17 cellular contexts compared by ENCODE assay signal in genomic region chr7:34158311-34158710, GRCh38.
DNase-seq lines count a peak whose midpoint lies in the region; ATAC-seq and TF ChIP-seq lines count a peak whose summit lies in the region.
"Had no signal": no experiment of that assay in that cellular context is flagged by ENCODE, and none has a peak within 500 bp of the region (broad histone marks: within the 10 kb centered on the region; RNA-seq: fewer than 3 reads in every experiment).

No MANE protein-coding gene starts in this region.

- H3K9me3 Mint-ChIP-seq in activated T-cell treated with anti-CD3 and anti-CD28 coated beads, Interleukin-2, amount 50 U/mL, for 4 hours = no peaks in the 10 kb centered on the region
- H3K9me3 Mint-ChIP-seq: activated CD4-positive, alpha-beta memory T cell treated with anti-CD3 and anti-CD28 coated beads for 36 hours; central memory CD8-positive, alpha-beta T cell had no signal

- H3K4me1 Mint-ChIP-seq in activated T-cell treated with anti-CD3 and anti-CD28 coated beads, Interleukin-2, amount 50 U/mL, for 4 hours (ENCODE audit: low read depth) = no peaks in the 10 kb centered on the region
- H3K4me1 Mint-ChIP-seq: central memory CD8-positive, alpha-beta T cell; T-cell had no signal

- H3K27ac ChIP-seq in coronary artery (peak overlapping the region; percentile 64 to 69), stomach smooth muscle (ENCODE audit: low read length) (peak overlapping the region; percentile 6)
- H3K27ac ChIP-seq: thyroid gland, VCaP had no signal

- peaks cover 25% of the 10 kb centered on the region for H3K4me1 ChIP-seq in stomach smooth muscle (ENCODE audit: control insufficient read depth, insufficient read depth, low read length)
- H3K4me1 ChIP-seq: thyroid gland had no signal

- H3K9ac ChIP-seq in stomach smooth muscle (ENCODE audit: low read length in 2 of 2) = no peak overlapping the region

- H3K4me3 Mint-ChIP-seq in activated T-cell treated with anti-CD3 and anti-CD28 coated beads, Interleukin-2, amount 50 U/mL, for 4 hours = no peak overlapping the region
- H3K4me3 Mint-ChIP-seq: activated CD4-positive, alpha-beta memory T cell treated with anti-CD3 and anti-CD28 coated beads for 36 hours; central memory CD8-positive, alpha-beta T cell; T-cell had no signal

- no peak for ATAC-seq in activated T-cell treated with anti-CD3 and anti-CD28 coated beads, Interleukin-2, amount 50 U/mL, for 4 hours
- ATAC-seq: T-cell had no signal

- H3K27me3 Mint-ChIP-seq in activated T-cell treated with anti-CD3 and anti-CD28 coated beads, Interleukin-2, amount 50 U/mL, for 4 hours (ENCODE audit: low read depth) = no peaks in the 10 kb centered on the region
- H3K27me3 Mint-ChIP-seq: activated CD4-positive, alpha-beta memory T cell treated with anti-CD3 and anti-CD28 coated beads for 36 hours; central memory CD8-positive, alpha-beta T cell; T-cell had no signal

- no peaks in the 10 kb centered on the region for H3K36me3 Mint-ChIP-seq in activated T-cell treated with anti-CD3 and anti-CD28 coated beads, Interleukin-2, amount 50 U/mL, for 4 hours (ENCODE audit: insufficient read depth)
- H3K36me3 Mint-ChIP-seq: activated CD4-positive, alpha-beta memory T cell treated with anti-CD3 and anti-CD28 coated beads for 36 hours; T-cell had no signal

- no peaks in the 10 kb centered on the region for H3K27me3 ChIP-seq in stomach smooth muscle (ENCODE audit: control insufficient read depth in 1 of 2, insufficient read depth in 2 of 2, low read length in 2 of 2)
- H3K27me3 ChIP-seq: thyroid gland had no signal

- H3K9me3 ChIP-seq in stomach smooth muscle (ENCODE audit: control insufficient read depth in 2 of 2, low read length in 2 of 2) = no peaks in the 10 kb centered on the region
- H3K9me3 ChIP-seq: thyroid gland had no signal

- no peaks in the 10 kb centered on the region for H3K36me3 ChIP-seq in stomach smooth muscle (ENCODE audit: control insufficient read depth in 2 of 2, insufficient read depth in 2 of 2, low read length in 2 of 2)
- H3K36me3 ChIP-seq: thyroid gland had no signal

- DNase-seq in NCI-H2171 (lab: John Stamatoyannopoulos, UW) (peak; percentile 19), coronary artery (ENCODE audit: low spot score) (no peak), left kidney (ENCODE audit: low read depth, low spot score) (peak; percentile 50), occipital lobe (lab: John Stamatoyannopoulos, UW) (no peak), UCSD-AML1 (lab: John Stamatoyannopoulos, UW; ENCODE audit: unreplicated experiment) (no peak), NCI-H1694 (lab: John Stamatoyannopoulos, UW) (no peak)
- no peak for DNase-seq in activated T-cell treated with anti-CD3 and anti-CD28 coated beads, Interleukin-2, amount 50 U/mL, for 4 hours
- DNase-seq: activated CD4-positive, alpha-beta memory T cell treated with anti-CD3 and anti-CD28 coated beads for 36 hours; effector memory CD4-positive, alpha-beta T cell; HCEC 1CT; NCI-H187 treated with DMSO at 0.1 percent for 48 hours; stimulated activated CD4-positive, alpha-beta T cell treated with anti-CD3 and anti-CD28 coated beads, Interleukin-2, amount 100 ng/mL, for 48 hours; T-cell had no signal

- no peak for TF ChIP-seq CTCF in coronary artery (IDR thresholded peaks at IDR 0.05)

- H3K4me3 ChIP-seq in coronary artery (no peak overlapping the region), stomach smooth muscle (ENCODE audit: low read length in 2 of 2) (no peak overlapping the region)
- H3K4me3 ChIP-seq: thyroid gland had no signal

Comparison
In these comparisons a context has a peak if more than half of its experiments do, and no peak if none do; other contexts are left out.
1. DNase-seq: peak in NCI-H2171 (single experiment) and left kidney (single experiment); none in coronary artery (single experiment), occipital lobe (single experiment), UCSD-AML1 (single experiment), NCI-H1694 (single experiment) and activated T-cell treated with anti-CD3 and anti-CD28 coated beads, Interleukin-2, amount 50 U/mL, for 4 hours (single experiment).